10 cellular contexts compared by ENCODE assay signal in genomic region chr1:206687915-206688442, GRCh38. TPM values are rescaled to one million over a fixed set of nuclear protein-coding genes. Genes with fewer than 3 reads are reported as not detected.
A peak's percentile ranks its signal among the peaks of the same experiment; 100 is the strongest.
DNase-seq lines count a peak whose midpoint lies in the region; ATAC-seq and TF ChIP-seq lines count a peak whose summit lies in the region.
"Had no signal": no experiment of that assay in that cellular context is flagged by ENCODE, and none has a peak within 500 bp of the region (broad histone marks: within the 10 kb centered on the region; RNA-seq: fewer than 3 reads in every experiment).

No MANE protein-coding gene starts in this region.

- H3K4me3 Mint-ChIP-seq in activated T-cell treated with anti-CD3 and anti-CD28 coated beads, Interleukin-2, amount 50 U/mL, for 4 hours = peak overlapping the region; percentile 99
- peak overlapping the region; percentile 41 for H3K4me3 Mint-ChIP-seq in activated T-helper 2 cell treated with anti-CD3 and anti-CD28 coated beads, Interferon-gamma antibody, Interleukin-2, Interleukin-4, amounts not matched to agents 10 μg/mL and 5 μg/mL and 100 μg/mL, durations not matched to agents 14 hours and 24 hours and 36 hours (ENCODE audit: low read depth)

- no peak for ATAC-seq in activated T-cell treated with anti-CD3 and anti-CD28 coated beads, Interleukin-2, amount 50 U/mL, for 4 hours
- ATAC-seq: Panc1 had no signal

- TF ChIP-seq EP300 in stomach (IDR thresholded peaks at IDR 0.05) = no peak

- no peaks in the 10 kb centered on the region for H3K9me3 ChIP-seq in stomach

- H3K9me3 Mint-ChIP-seq in activated T-cell treated with anti-CD3 and anti-CD28 coated beads, Interleukin-2, amount 50 U/mL, for 4 hours = no peaks in the 10 kb centered on the region
- no peaks in the 10 kb centered on the region for H3K9me3 Mint-ChIP-seq in activated T-helper 2 cell treated with anti-CD3 and anti-CD28 coated beads, Interferon-gamma antibody, Interleukin-2, Interleukin-4, amounts not matched to agents 10 μg/mL and 5 μg/mL and 100 μg/mL, durations not matched to agents 14 hours and 24 hours and 36 hours

- H3K27ac Mint-ChIP-seq in activated T-helper 2 cell treated with anti-CD3 and anti-CD28 coated beads, Interferon-gamma antibody, Interleukin-2, Interleukin-4, amounts not matched to agents 10 μg/mL and 5 μg/mL and 100 μg/mL, durations not matched to agents 14 hours and 24 hours and 36 hours = peak overlapping the region; percentile 53

- TF ChIP-seq POLR2A in stomach (IDR thresholded peaks at IDR 0.05) = no peak

- H3K4me1 ChIP-seq in stomach = peaks cover 65 to 76% (median 75%) of the 10 kb centered on the region in 4 donors

- H3K4me1 Mint-ChIP-seq in activated T-cell treated with anti-CD3 and anti-CD28 coated beads, Interleukin-2, amount 50 U/mL, for 4 hours (ENCODE audit: low read depth) = peaks cover 72% of the 10 kb centered on the region
- H3K4me1 Mint-ChIP-seq in activated T-helper 2 cell treated with anti-CD3 and anti-CD28 coated beads, Interferon-gamma antibody, Interleukin-2, Interleukin-4, amounts not matched to agents 10 μg/mL and 5 μg/mL and 100 μg/mL, durations not matched to agents 14 hours and 24 hours and 36 hours (ENCODE audit: low read depth) = peaks cover 61% of the 10 kb centered on the region

- TF ChIP-seq CTCF in stomach (IDR thresholded peaks at IDR 0.05) = no peak
- TF ChIP-seq CTCF in GM13976 (IDR thresholded peaks at IDR 0.05; ENCODE audit: borderline replicate concordance, control extremely low read depth, extremely low read depth, insufficient read depth, missing control alignments) = no peak

- peaks cover 0 to 2% (median 0%) of the 10 kb centered on the region in 4 donors for H3K36me3 ChIP-seq in stomach

- no peak for DNase-seq in activated T-cell treated with anti-CD3 and anti-CD28 coated beads, Interleukin-2, amount 50 U/mL, for 4 hours
- DNase-seq in activated T-cell treated with anti-CD3 and anti-CD28 coated beads for 4 hours = no peak
- DNase-seq in activated T-helper 2 cell treated with anti-CD3 and anti-CD28 coated beads, Interferon-gamma antibody, Interleukin-2, Interleukin-4, amounts not matched to agents 10 μg/mL and 5 μg/mL and 100 μg/mL, durations not matched to agents 14 hours and 24 hours and 36 hours (ENCODE audit: low spot score) = no peak
- DNase-seq in iPS DF 19.7 (ENCODE audit: low read depth, low spot score) = peak; percentile 77
- no peak for DNase-seq in stomach
- no peak for DNase-seq in DMS79 (lab: John Stamatoyannopoulos, UW)
- DNase-seq in GM13976 (ENCODE audit: low spot score) = no peak
- no peak for DNase-seq in NOMO-1 treated with DMSO at 0.1 percent for 48 hours (lab: John Stamatoyannopoulos, UW; ENCODE audit: unreplicated experiment)
- DNase-seq: activated naive CD4-positive, alpha-beta T cell treated with anti-CD3 and anti-CD28 coated beads, Interleukin-2, amount 50 U/mL, for 16 hours had no signal

- no peaks in the 10 kb centered on the region for H3K27me3 Mint-ChIP-seq in activated T-cell treated with anti-CD3 and anti-CD28 coated beads, Interleukin-2, amount 50 U/mL, for 4 hours (ENCODE audit: low read depth)
- peaks cover 1% of the 10 kb centered on the region for H3K27me3 Mint-ChIP-seq in activated T-helper 2 cell treated with anti-CD3 and anti-CD28 coated beads, Interferon-gamma antibody, Interleukin-2, Interleukin-4, amounts not matched to agents 10 μg/mL and 5 μg/mL and 100 μg/mL, durations not matched to agents 14 hours and 24 hours and 36 hours (ENCODE audit: low read depth)

- peak overlapping the region; percentile 62 to 100 (median 98) for H3K27ac ChIP-seq in stomach

- in situ Hi-C loops in GM13976 (cut with MboI; ENCODE audit: low sequenced_read_pairs, unreplicated experiment) = no loop called here

- WGBS in stomach, 5 donors = 44 to 66% (median 44%) methylated on average over 2 of the region's 2 CpGs

- intact Hi-C loops in activated T-helper 2 cell treated with anti-CD3 and anti-CD28 coated beads, Interferon-gamma antibody, Interleukin-2, Interleukin-4, amounts not matched to agents 10 μg/mL and 5 μg/mL and 100 μg/mL, durations not matched to agents 14 hours and 24 hours and 36 hours (cut with micrococcal nuclease) = loop anchor here (2.0 kb wide), 1 partner anchor 29 kb away; no protein-coding TSS in a partner anchor
- intact Hi-C loops in stomach (cut with DNase I; ENCODE audit: low total_unique reads) = no loop called here

- H3K36me3 Mint-ChIP-seq in activated T-cell treated with anti-CD3 and anti-CD28 coated beads, Interleukin-2, amount 50 U/mL, for 4 hours (ENCODE audit: insufficient read depth) = peaks cover 4% of the 10 kb centered on the region
- peaks cover 19% of the 10 kb centered on the region for H3K36me3 Mint-ChIP-seq in activated T-helper 2 cell treated with anti-CD3 and anti-CD28 coated beads, Interferon-gamma antibody, Interleukin-2, Interleukin-4, amounts not matched to agents 10 μg/mL and 5 μg/mL and 100 μg/mL, durations not matched to agents 14 hours and 24 hours and 36 hours (ENCODE audit: low read depth)

- H3K27me3 ChIP-seq in stomach = no peaks in the 10 kb centered on the region

- peak overlapping the region in 2 of 4 donors; percentile 69 to 75 for H3K4me3 ChIP-seq in stomach

RNA-seq across cellular contexts. Expression of gene MAPKAPK2, which starts 3.3 kb away (rescaled TPM):
- 100 to 1,000 TPM in 2 of 3 donors, 10 to 100 TPM in 1; 98.2 to 136 (median 135) TPM for total RNA-seq in activated T-cell treated with anti-CD3 and anti-CD28 coated beads, Interleukin-2, amount 50 U/mL, for 4 hours
- total RNA-seq in activated T-helper 2 cell treated with anti-CD3 and anti-CD28 coated beads, Interferon-gamma antibody, Interleukin-2, Interleukin-4, amounts not matched to agents 10 μg/mL and 5 μg/mL and 100 μg/mL, durations not matched to agents 14 hours and 24 hours and 36 hours = 92.3 and 98.8 TPM in 2 replicates
- 10 to 100 TPM; 22.6 to 78.0 (median 43.9) TPM for total RNA-seq in stomach
- polyA plus RNA-seq in stomach = 10 to 100 TPM; 30.1 to 60.8 (median 55.4) TPM

RNA-seq across cellular contexts. Expression of gene DYRK3, which starts 52.6 kb away (rescaled TPM):
- total RNA-seq in activated T-cell treated with anti-CD3 and anti-CD28 coated beads, Interleukin-2, amount 50 U/mL, for 4 hours = 1 to 10 TPM; 5.3 to 7.7 (median 7.7) TPM
- 12.1 and 13.0 TPM in 2 replicates for total RNA-seq in activated T-helper 2 cell treated with anti-CD3 and anti-CD28 coated beads, Interferon-gamma antibody, Interleukin-2, Interleukin-4, amounts not matched to agents 10 μg/mL and 5 μg/mL and 100 μg/mL, durations not matched to agents 14 hours and 24 hours and 36 hours
- total RNA-seq in stomach = 10 to 100 TPM in 1 of 5 donors, 1 to 10 TPM in 3, not detected in 1; 1.2 to 21.9 (median 4.7) TPM
- 1 to 10 TPM; 1.5 to 3.2 (median 2.1) TPM for polyA plus RNA-seq in stomach
